In genomic region chr12:56636118-56636674, GRCh38 we compare ENCODE assay signal across 1 cellular context.
TF ChIP-seq lines count a peak whose summit lies in the region.

No MANE protein-coding gene starts in this region.

TF ChIP-seq in K562, 482 proteins besides CTCF, POLR2A, EP300 and RAD21 (continued from another document and continues in another):
- TF ChIP-seq ZBTB49 (CRISPR knock-in tag; IDR thresholded peaks at IDR 0.05; ENCODE audit: borderline replicate concordance): no peak
- no peak for TF ChIP-seq MCM3 (IDR thresholded peaks at IDR 0.05)
- TF ChIP-seq MAFG (tag; conservative IDR thresholded peaks at IDR 0.05): peak; percentile 67
- TF ChIP-seq RBM15 (IDR thresholded peaks at IDR 0.05; ENCODE audit: insufficient read depth, low read length): no peak
- peak; percentile 70 for TF ChIP-seq ZFX (CRISPR knock-in tag; IDR thresholded peaks at IDR 0.05)
- TF ChIP-seq ATF7 (IDR thresholded peaks at IDR 0.05): no peak
- TF ChIP-seq ZNF318 (IDR thresholded peaks at IDR 0.05; ENCODE audit: borderline replicate concordance in 1 of 2, low read depth in 1 of 2): no peak
- no peak for TF ChIP-seq HINFP (tag; conservative IDR thresholded peaks at IDR 0.05; ENCODE audit: low read depth)
- TF ChIP-seq FOXJ2 (tag; IDR thresholded peaks at IDR 0.05): no peak
- no peak for TF ChIP-seq KAT2B (IDR thresholded peaks at IDR 0.05; ENCODE audit: low read depth, low read length)
- TF ChIP-seq ZNF431 (CRISPR knock-in tag; IDR thresholded peaks at IDR 0.05): no peak; the same call in 1 of the 2 replicates
- TF ChIP-seq EP400 (IDR thresholded peaks at IDR 0.05): peak; percentile 51; the same call in 1 of the 2 replicates
- TF ChIP-seq, protein P1, sequence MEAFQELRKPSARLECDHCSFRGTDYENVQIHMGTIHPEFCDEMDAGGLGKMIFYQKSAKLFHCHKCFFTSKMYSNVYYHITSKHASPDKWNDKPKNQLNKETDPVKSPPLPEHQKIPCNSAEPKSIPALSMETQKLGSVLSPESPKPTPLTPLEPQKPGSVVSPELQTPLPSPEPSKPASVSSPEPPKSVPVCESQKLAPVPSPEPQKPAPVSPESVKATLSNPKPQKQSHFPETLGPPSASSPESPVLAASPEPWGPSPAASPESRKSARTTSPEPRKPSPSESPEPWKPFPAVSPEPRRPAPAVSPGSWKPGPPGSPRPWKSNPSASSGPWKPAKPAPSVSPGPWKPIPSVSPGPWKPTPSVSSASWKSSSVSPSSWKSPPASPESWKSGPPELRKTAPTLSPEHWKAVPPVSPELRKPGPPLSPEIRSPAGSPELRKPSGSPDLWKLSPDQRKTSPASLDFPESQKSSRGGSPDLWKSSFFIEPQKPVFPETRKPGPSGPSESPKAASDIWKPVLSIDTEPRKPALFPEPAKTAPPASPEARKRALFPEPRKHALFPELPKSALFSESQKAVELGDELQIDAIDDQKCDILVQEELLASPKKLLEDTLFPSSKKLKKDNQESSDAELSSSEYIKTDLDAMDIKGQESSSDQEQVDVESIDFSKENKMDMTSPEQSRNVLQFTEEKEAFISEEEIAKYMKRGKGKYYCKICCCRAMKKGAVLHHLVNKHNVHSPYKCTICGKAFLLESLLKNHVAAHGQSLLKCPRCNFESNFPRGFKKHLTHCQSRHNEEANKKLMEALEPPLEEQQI (IDR thresholded peaks at IDR 0.05): no peak
- TF ChIP-seq ILF3 (IDR thresholded peaks at IDR 0.05; ENCODE audit: borderline replicate concordance): no peak
- no peak for TF ChIP-seq CGGBP1 (CRISPR knock-in tag; IDR thresholded peaks at IDR 0.05)
- no peak for TF ChIP-seq UBTF (IDR thresholded peaks at IDR 0.05; ENCODE audit: borderline replicate concordance in 1 of 2, low read depth in 2 of 2, low read length in 2 of 2)
- no peak; a peak in 1 of 4 replicates for TF ChIP-seq NONO (IDR thresholded peaks at IDR 0.05; ENCODE audit: low read depth in 2 of 2, low read length in 1 of 2)
- TF ChIP-seq ZNF354B (CRISPR knock-in tag; IDR thresholded peaks at IDR 0.05): no peak
- TF ChIP-seq TCF7 (IDR thresholded peaks at IDR 0.05; ENCODE audit: borderline replicate concordance): no peak
- TF ChIP-seq ZNF76 (CRISPR knock-in tag; IDR thresholded peaks at IDR 0.05; ENCODE audit: borderline replicate concordance): no peak
- TF ChIP-seq SMAD1 (IDR thresholded peaks at IDR 0.05; ENCODE audit: low read depth, low read length, partially characterized antibody): no peak
- no peak for TF ChIP-seq DMBX1 (CRISPR knock-in tag; IDR thresholded peaks at IDR 0.05; ENCODE audit: borderline replicate concordance)
- TF ChIP-seq KLF6 (CRISPR knock-in tag; IDR thresholded peaks at IDR 0.05; ENCODE audit: borderline replicate concordance): no peak
- TF ChIP-seq PHB2 (IDR thresholded peaks at IDR 0.05; ENCODE audit: low read depth): peak; percentile 61; the same call in 1 of the 2 replicates
- no peak for TF ChIP-seq ZNF239 (CRISPR knock-in tag; IDR thresholded peaks at IDR 0.05)
- TF ChIP-seq PRMT5 (CRISPR knock-in tag; IDR thresholded peaks at IDR 0.05): no peak
- no peak for TF ChIP-seq TCF3 (CRISPR knock-in tag; IDR thresholded peaks at IDR 0.05)
- TF ChIP-seq PHB (CRISPR knock-in tag; IDR thresholded peaks at IDR 0.05): no peak
- no peak for TF ChIP-seq SAFB (IDR thresholded peaks at IDR 0.05; ENCODE audit: borderline replicate concordance, low read depth, low read length)
- no peak for TF ChIP-seq ZNF785 (CRISPR knock-in tag; IDR thresholded peaks at IDR 0.05)
- peak; percentile 43; the same call in 1 of the 2 replicates for TF ChIP-seq RBFOX2 (IDR thresholded peaks at IDR 0.05; ENCODE audit: low read depth, low read length)
- no peak for TF ChIP-seq FOS (IDR thresholded peaks at IDR 0.05; ENCODE audit: extremely low read depth, insufficient read length)
- no peak for TF ChIP-seq CSDE1 (IDR thresholded peaks at IDR 0.05)
- no peak for TF ChIP-seq CEBPB (tag; IDR thresholded peaks at IDR 0.05)
- TF ChIP-seq TOE1 (IDR thresholded peaks at IDR 0.05; ENCODE audit: borderline replicate concordance): 0 out of 2 replicates have a peak, but pooled peaks have one; percentile 20
- TF ChIP-seq TOE1 (CRISPR knock-in tag; IDR thresholded peaks at IDR 0.05; ENCODE audit: borderline replicate concordance, low read depth): no peak
- TF ChIP-seq SMARCA5 (IDR thresholded peaks at IDR 0.05): 0 out of 2 replicates have a peak, but pooled peaks have one; percentile 39
- TF ChIP-seq MCM7 (IDR thresholded peaks at IDR 0.05): no peak
- TF ChIP-seq, protein P2, sequence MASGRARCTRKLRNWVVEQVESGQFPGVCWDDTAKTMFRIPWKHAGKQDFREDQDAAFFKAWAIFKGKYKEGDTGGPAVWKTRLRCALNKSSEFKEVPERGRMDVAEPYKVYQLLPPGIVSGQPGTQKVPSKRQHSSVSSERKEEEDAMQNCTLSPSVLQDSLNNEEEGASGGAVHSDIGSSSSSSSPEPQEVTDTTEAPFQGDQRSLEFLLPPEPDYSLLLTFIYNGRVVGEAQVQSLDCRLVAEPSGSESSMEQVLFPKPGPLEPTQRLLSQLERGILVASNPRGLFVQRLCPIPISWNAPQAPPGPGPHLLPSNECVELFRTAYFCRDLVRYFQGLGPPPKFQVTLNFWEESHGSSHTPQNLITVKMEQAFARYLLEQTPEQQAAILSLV (tag; IDR thresholded peaks at IDR 0.05): no peak
- TF ChIP-seq HNRNPH1 (optimal IDR thresholded peaks at IDR 0.05; ENCODE audit: low read depth, low read length): no peak
- no peak for TF ChIP-seq ESRRA (IDR thresholded peaks at IDR 0.05; ENCODE audit: borderline replicate concordance, low read depth)
- TF ChIP-seq CHD1 (IDR thresholded peaks at IDR 0.05; ENCODE audit: low read length): peak; percentile 70
- no peak for TF ChIP-seq RFX5 (IDR thresholded peaks at IDR 0.05; ENCODE audit: low read depth, low read length)
- TF ChIP-seq PTRF (tag; IDR thresholded peaks at IDR 0.05): no peak
- no peak for TF ChIP-seq E2F6 (IDR thresholded peaks at IDR 0.05; ENCODE audit: borderline replicate concordance in 1 of 2, extremely low read depth in 1 of 2, insufficient read depth in 1 of 2, insufficient read length in 1 of 2, low read depth in 1 of 2, low read length in 1 of 2, poor library complexity in 1 of 2, severe bottlenecking in 1 of 2)
